Comparison of ENCODE assay signal across 12 cellular contexts in genomic region chr1:109904105-109904817, GRCh38. TPM values are rescaled to one million over a fixed set of nuclear protein-coding genes. Genes with fewer than 3 reads are reported as not detected.
DNase-seq lines count a peak whose midpoint lies in the region; ATAC-seq lines count a peak whose summit lies in the region.
"Had no signal": no experiment of that assay in that cellular context is flagged by ENCODE, and none has a peak within 500 bp of the region (broad histone marks: within the 10 kb centered on the region; RNA-seq: fewer than 3 reads in every experiment).

No MANE protein-coding gene starts in this region.

- peak overlapping the region; percentile 28 for H3K27ac Mint-ChIP-seq in T-helper 1 cell treated with Interleukin-12 subunit alpha and Interleukin-12 subunit beta and Interleukin-4 antibody, amounts not matched to agents 30 μg/mL and 1 μg/mL, for 36 hours
- H3K27ac Mint-ChIP-seq in activated T-helper 1 cell treated with anti-CD3 and anti-CD28 coated beads, Interleukin-12 subunit alpha, Interleukin-12 subunit beta, Interleukin-2, Interleukin-4 antibody, amounts not matched to agents 30 ng/mL and 10 ng/mL and 1 ng/mL, durations not matched to agents 14 hours and 24 hours and 36 hours: peak overlapping the region; percentile 35
- H3K27ac Mint-ChIP-seq in stimulated activated effector memory CD8-positive, alpha-beta T cell treated with anti-CD3 and anti-CD28 coated beads, Interleukin-12 subunit alpha, Interleukin-12 subunit beta, amount 100 ng/mL, for 72 hours: peak overlapping the region; percentile 5

- no peak for DNase-seq in T-helper 1 cell
- no peak for DNase-seq in activated T-helper 1 cell treated with anti-CD3 and anti-CD28 coated beads, Interleukin-12 subunit alpha, Interleukin-12 subunit beta, Interleukin-2, Interleukin-4 antibody, amounts not matched to agents 30 ng/mL and 10 ng/mL and 1 ng/mL, durations not matched to agents 14 hours and 24 hours and 36 hours (ENCODE audit: low spot score)
- DNase-seq in hippocampal formation (lab: John Stamatoyannopoulos, UW): peak; percentile 88 to 91
- DNase-seq in stimulated activated effector memory CD8-positive, alpha-beta T cell treated with anti-CD3 and anti-CD28 coated beads, Interleukin-12 subunit alpha, Interleukin-12 subunit beta, amount 100 ng/mL, for 72 hours (ENCODE audit: low spot score in 2 of 2): no peak
- no peak for DNase-seq in NCI-H1417 (lab: John Stamatoyannopoulos, UW)
- DNase-seq in LoVo (ENCODE audit: low spot score): no peak
- DNase-seq: activated CD4-positive, CD25-positive, alpha-beta regulatory T cell; DMS153; NCI-H1105 treated with DMSO at 0.1 percent for 48 hours; NCI-H526 treated with DMSO at 0.1 percent for 48 hours had no signal

- no peaks in the 10 kb centered on the region for H3K27me3 Mint-ChIP-seq in T-helper 1 cell treated with Interleukin-12 subunit alpha and Interleukin-12 subunit beta and Interleukin-4 antibody, amounts not matched to agents 30 μg/mL and 1 μg/mL, for 36 hours (ENCODE audit: low read depth)
- H3K27me3 Mint-ChIP-seq in activated T-helper 1 cell treated with anti-CD3 and anti-CD28 coated beads, Interleukin-12 subunit alpha, Interleukin-12 subunit beta, Interleukin-2, Interleukin-4 antibody, amounts not matched to agents 30 ng/mL and 10 ng/mL and 1 ng/mL, durations not matched to agents 14 hours and 24 hours and 36 hours (ENCODE audit: insufficient read depth): no peaks in the 10 kb centered on the region

- no peaks in the 10 kb centered on the region for H3K9me3 Mint-ChIP-seq in T-helper 1 cell treated with Interleukin-12 subunit alpha and Interleukin-12 subunit beta and Interleukin-4 antibody, amounts not matched to agents 30 μg/mL and 1 μg/mL, for 36 hours
- H3K9me3 Mint-ChIP-seq in activated T-helper 1 cell treated with anti-CD3 and anti-CD28 coated beads, Interleukin-12 subunit alpha, Interleukin-12 subunit beta, Interleukin-2, Interleukin-4 antibody, amounts not matched to agents 30 ng/mL and 10 ng/mL and 1 ng/mL, durations not matched to agents 14 hours and 24 hours and 36 hours: no peaks in the 10 kb centered on the region
- H3K9me3 Mint-ChIP-seq in stimulated activated effector memory CD8-positive, alpha-beta T cell treated with anti-CD3 and anti-CD28 coated beads, Interleukin-12 subunit alpha, Interleukin-12 subunit beta, amount 100 ng/mL, for 72 hours: no peaks in the 10 kb centered on the region

- ATAC-seq in stimulated activated effector memory CD8-positive, alpha-beta T cell treated with anti-CD3 and anti-CD28 coated beads, Interleukin-12 subunit alpha, Interleukin-12 subunit beta, amount 100 ng/mL, for 72 hours: no peak
- no peak for ATAC-seq in GM18511 (IDR thresholded peaks at IDR 0.05; ENCODE audit: unreplicated experiment)

- H3K4me1 Mint-ChIP-seq in T-helper 1 cell treated with Interleukin-12 subunit alpha and Interleukin-12 subunit beta and Interleukin-4 antibody, amounts not matched to agents 30 μg/mL and 1 μg/mL, for 36 hours (ENCODE audit: low read depth): peaks cover 43% of the 10 kb centered on the region
- peaks cover 70% of the 10 kb centered on the region for H3K4me1 Mint-ChIP-seq in activated T-helper 1 cell treated with anti-CD3 and anti-CD28 coated beads, Interleukin-12 subunit alpha, Interleukin-12 subunit beta, Interleukin-2, Interleukin-4 antibody, amounts not matched to agents 30 ng/mL and 10 ng/mL and 1 ng/mL, durations not matched to agents 14 hours and 24 hours and 36 hours (ENCODE audit: low read depth)
- peaks cover 66% of the 10 kb centered on the region for H3K4me1 Mint-ChIP-seq in stimulated activated effector memory CD8-positive, alpha-beta T cell treated with anti-CD3 and anti-CD28 coated beads, Interleukin-12 subunit alpha, Interleukin-12 subunit beta, amount 100 ng/mL, for 72 hours

- intact Hi-C loops in activated T-helper 1 cell treated with anti-CD3 and anti-CD28 coated beads, Interleukin-12 subunit alpha, Interleukin-12 subunit beta, Interleukin-2, Interleukin-4 antibody, amounts not matched to agents 30 ng/mL and 10 ng/mL and 1 ng/mL, durations not matched to agents 14 hours and 24 hours and 36 hours (cut with micrococcal nuclease): no loop called here

- no peak overlapping the region for H3K4me3 Mint-ChIP-seq in T-helper 1 cell treated with Interleukin-12 subunit alpha and Interleukin-12 subunit beta and Interleukin-4 antibody, amounts not matched to agents 30 μg/mL and 1 μg/mL, for 36 hours
- no peak overlapping the region for H3K4me3 Mint-ChIP-seq in activated T-helper 1 cell treated with anti-CD3 and anti-CD28 coated beads, Interleukin-12 subunit alpha, Interleukin-12 subunit beta, Interleukin-2, Interleukin-4 antibody, amounts not matched to agents 30 ng/mL and 10 ng/mL and 1 ng/mL, durations not matched to agents 14 hours and 24 hours and 36 hours
- H3K4me3 Mint-ChIP-seq in stimulated activated effector memory CD8-positive, alpha-beta T cell treated with anti-CD3 and anti-CD28 coated beads, Interleukin-12 subunit alpha, Interleukin-12 subunit beta, amount 100 ng/mL, for 72 hours: no peak overlapping the region

- peaks cover 11% of the 10 kb centered on the region for H3K36me3 Mint-ChIP-seq in T-helper 1 cell treated with Interleukin-12 subunit alpha and Interleukin-12 subunit beta and Interleukin-4 antibody, amounts not matched to agents 30 μg/mL and 1 μg/mL, for 36 hours (ENCODE audit: low read depth)
- H3K36me3 Mint-ChIP-seq in activated T-helper 1 cell treated with anti-CD3 and anti-CD28 coated beads, Interleukin-12 subunit alpha, Interleukin-12 subunit beta, Interleukin-2, Interleukin-4 antibody, amounts not matched to agents 30 ng/mL and 10 ng/mL and 1 ng/mL, durations not matched to agents 14 hours and 24 hours and 36 hours (ENCODE audit: low read depth): peaks cover 3% of the 10 kb centered on the region
- peaks cover 6% of the 10 kb centered on the region for H3K36me3 Mint-ChIP-seq in stimulated activated effector memory CD8-positive, alpha-beta T cell treated with anti-CD3 and anti-CD28 coated beads, Interleukin-12 subunit alpha, Interleukin-12 subunit beta, amount 100 ng/mL, for 72 hours

RNA-seq across cellular contexts. Expression of gene CSF1, which starts 6.4 kb away (rescaled TPM):
- total RNA-seq in activated T-helper 1 cell treated with anti-CD3 and anti-CD28 coated beads, Interleukin-12 subunit alpha, Interleukin-12 subunit beta, Interleukin-2, Interleukin-4 antibody, amounts not matched to agents 30 ng/mL and 10 ng/mL and 1 ng/mL, durations not matched to agents 14 hours and 24 hours and 36 hours: 269 and 275 TPM in 2 replicates

Comparison
In these comparisons a context has a peak if more than half of its experiments do, and no peak if none do; other contexts are left out.
1. DNase-seq: peak in hippocampal formation (2 of 2); none in T-helper 1 cell (0 of 5), activated T-helper 1 cell treated with anti-CD3 and anti-CD28 coated beads, Interleukin-12 subunit alpha, Interleukin-12 subunit beta, Interleukin-2, Interleukin-4 antibody, amounts not matched to agents 30 ng/mL and 10 ng/mL and 1 ng/mL, durations not matched to agents 14 hours and 24 hours and 36 hours (single experiment), stimulated activated effector memory CD8-positive, alpha-beta T cell treated with anti-CD3 and anti-CD28 coated beads, Interleukin-12 subunit alpha, Interleukin-12 subunit beta, amount 100 ng/mL, for 72 hours (0 of 2), NCI-H1417 (0 of 3) and LoVo (single experiment).
2. Peak in every context shown above with its lines, with median percentiles within 50 percentile points of each other: H3K27ac Mint-ChIP-seq.